17 cellular contexts compared by ENCODE assay signal in the genomic region with DNA sequence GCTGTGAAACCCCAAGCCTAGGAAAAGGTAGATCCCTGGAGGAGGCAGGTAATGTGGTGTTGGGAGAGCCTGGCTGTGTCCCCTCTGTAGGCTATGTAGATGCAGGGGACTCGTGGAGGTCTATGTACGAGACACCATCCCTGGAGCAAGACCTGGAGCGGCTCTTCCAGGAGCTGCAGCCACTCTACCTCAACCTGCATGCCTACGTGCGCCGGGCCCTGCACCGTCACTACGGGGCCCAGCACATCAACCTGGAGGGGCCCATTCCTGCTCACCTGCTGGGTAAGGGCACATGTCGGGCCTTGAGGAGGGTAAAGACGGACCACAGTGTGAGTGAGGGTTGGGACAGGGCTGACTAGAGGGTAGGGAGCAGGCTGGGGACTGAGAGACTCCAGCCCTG. TPM values are rescaled to one million over a fixed set of nuclear protein-coding genes. Genes with fewer than 3 reads are reported as not detected.
A peak's percentile ranks its signal among the peaks of the same experiment; 100 is the strongest.
DNase-seq lines count a peak whose midpoint lies in the region; ATAC-seq and TF ChIP-seq lines count a peak whose summit lies in the region.
"Had no signal": no experiment of that assay in that cellular context is flagged by ENCODE, and none has a peak within 500 bp of the region (broad histone marks: within the 10 kb centered on the region; RNA-seq: fewer than 3 reads in every experiment).

No MANE protein-coding gene starts in this region.

- H3K4me3 ChIP-seq in upper lobe of left lung (no peak overlapping the region), upper lobe of right lung (no peak overlapping the region)
- H3K4me3 ChIP-seq: BLaER1, GM23248, HAP-1 had no signal

- H3K36me3 Mint-ChIP-seq in CD14-positive monocyte (no peaks in the 10 kb centered on the region), memory B cell (no peaks in the 10 kb centered on the region)
- H3K36me3 Mint-ChIP-seq in dendritic cell treated with granulocyte-macrophage colony-stimulating factor and Interleukin-4, amounts not matched to agents 40 ng/mL and 50 ng/mL, for 4 days (ENCODE audit: low read depth), result peaks cover 100% of the 10 kb centered on the region
- H3K36me3 Mint-ChIP-seq: CD8-positive, alpha-beta T cell had no signal

- TF ChIP-seq CTCF in CD14-positive monocyte (IDR thresholded peaks at IDR 0.05) (no peak), upper lobe of left lung (IDR thresholded peaks at IDR 0.05) (no peak), upper lobe of right lung (IDR thresholded peaks at IDR 0.05) (no peak)

- H3K4me3 Mint-ChIP-seq in CD14-positive monocyte (no peak overlapping the region), memory B cell (no peak overlapping the region)
- H3K4me3 Mint-ChIP-seq in dendritic cell treated with granulocyte-macrophage colony-stimulating factor and Interleukin-4, amounts not matched to agents 40 ng/mL and 50 ng/mL, for 4 days, result no peak overlapping the region
- H3K4me3 Mint-ChIP-seq: CD8-positive, alpha-beta T cell had no signal

- TF ChIP-seq EP300 in upper lobe of left lung (IDR thresholded peaks at IDR 0.05), result no peak

- DNase-seq in CD14-positive monocyte (ENCODE audit: low spot score), result peak; percentile 24
- no peak for DNase-seq in memory B cell (ENCODE audit: low spot score in 2 of 2)
- DNase-seq in upper lobe of left lung, result no peak
- DNase-seq in upper lobe of right lung, result no peak
- DNase-seq in NCI-H1436 (lab: John Stamatoyannopoulos, UW), result no peak
- DNase-seq in NCI-H2196 (lab: John Stamatoyannopoulos, UW; ENCODE audit: unreplicated experiment), result no peak
- DNase-seq: 8988T; Calu3; CD8-positive, alpha-beta T cell; DMS79 treated with DMSO at 0.1 percent for 48 hours; GF-D8; GM23248 had no signal

- no peak for TF ChIP-seq POLR2A in upper lobe of left lung (IDR thresholded peaks at IDR 0.05)

- no peaks in the 10 kb centered on the region for H3K9me3 ChIP-seq in upper lobe of left lung
- H3K9me3 ChIP-seq in upper lobe of right lung, result no peaks in the 10 kb centered on the region
- H3K9me3 ChIP-seq: BLaER1, HAP-1 had no signal

- no peaks in the 10 kb centered on the region for H3K27me3 ChIP-seq in upper lobe of left lung
- no peaks in the 10 kb centered on the region for H3K27me3 ChIP-seq in upper lobe of right lung
- H3K27me3 ChIP-seq: BLaER1 had no signal

- H3K4me1 ChIP-seq in upper lobe of left lung (peaks cover 0 to 9% (median 4%) of the 10 kb centered on the region in 4 donors), upper lobe of right lung (no peaks in the 10 kb centered on the region)
- H3K4me1 ChIP-seq: BLaER1, HAP-1 had no signal

- no peaks in the 10 kb centered on the region for H3K36me3 ChIP-seq in upper lobe of left lung
- H3K36me3 ChIP-seq in upper lobe of right lung, result no peaks in the 10 kb centered on the region
- H3K36me3 ChIP-seq: BLaER1, HAP-1 had no signal

- H3K4me1 Mint-ChIP-seq in CD14-positive monocyte (no peaks in the 10 kb centered on the region), memory B cell (peaks cover 16% of the 10 kb centered on the region)
- peaks cover 11% of the 10 kb centered on the region for H3K4me1 Mint-ChIP-seq in dendritic cell treated with granulocyte-macrophage colony-stimulating factor and Interleukin-4, amounts not matched to agents 40 ng/mL and 50 ng/mL, for 4 days (ENCODE audit: low read depth)

- 78 to 98% methylated on average over 4 to 10 of the region's 10 CpGs for WGBS in upper lobe of left lung, 2 donors

- intact Hi-C loops in CD14-positive monocyte (cut with micrococcal nuclease), result no loop called here
- intact Hi-C loops in dendritic cell treated with granulocyte-macrophage colony-stimulating factor and Interleukin-4, amounts not matched to agents 40 ng/mL and 50 ng/mL, for 4 days (cut with micrococcal nuclease), result no loop called here
- intact Hi-C loops in upper lobe of right lung (cut with DNase I), result no loop called here

- no peak overlapping the region for H3K27ac Mint-ChIP-seq in CD14-positive monocyte
- H3K27ac Mint-ChIP-seq in dendritic cell treated with granulocyte-macrophage colony-stimulating factor and Interleukin-4, amounts not matched to agents 40 ng/mL and 50 ng/mL, for 4 days, result peak overlapping the region; percentile 6
- H3K27ac Mint-ChIP-seq in memory B cell, result peak overlapping the region; percentile 23

- H3K27ac ChIP-seq in upper lobe of left lung (peak overlapping the region in 3 of 4 donors; percentile 26 to 35 (median 27)), upper lobe of right lung (no peak overlapping the region)
- H3K27ac ChIP-seq: BLaER1, GM23248 had no signal

- H3K9me3 Mint-ChIP-seq in CD14-positive monocyte (no peaks in the 10 kb centered on the region), memory B cell (no peaks in the 10 kb centered on the region)
- no peaks in the 10 kb centered on the region for H3K9me3 Mint-ChIP-seq in dendritic cell treated with granulocyte-macrophage colony-stimulating factor and Interleukin-4, amounts not matched to agents 40 ng/mL and 50 ng/mL, for 4 days
- H3K9me3 Mint-ChIP-seq: CD8-positive, alpha-beta T cell had no signal

- ATAC-seq in memory B cell (ENCODE audit: low read depth) (no peak), upper lobe of left lung (ENCODE audit: low FRiP score in 2 of 2) (no peak), upper lobe of right lung (no peak)
- ATAC-seq: CD8-positive, alpha-beta T cell had no signal

- peaks cover 0 to 16% (median 9%) of the 10 kb centered on the region in 3 donors for H3K27me3 Mint-ChIP-seq in CD14-positive monocyte (ENCODE audit: low read depth in 3 of 3)
- peaks cover 3% of the 10 kb centered on the region for H3K27me3 Mint-ChIP-seq in dendritic cell treated with granulocyte-macrophage colony-stimulating factor and Interleukin-4, amounts not matched to agents 40 ng/mL and 50 ng/mL, for 4 days
- no peaks in the 10 kb centered on the region for H3K27me3 Mint-ChIP-seq in memory B cell

RNA-seq across cellular contexts. Expression of a gene that starts 12.0 kb away (rescaled TPM):
- not detected for polyA plus RNA-seq in CD14-positive monocyte
- total RNA-seq in upper lobe of left lung (10 to 100 TPM; 21.1 to 90.6 (median 65.1) TPM), upper lobe of right lung (64.1 TPM)
- total RNA-seq: H4 had no signal

RNA-seq across cellular contexts. Expression of a gene that starts 34.3 kb away (rescaled TPM):
- not detected for polyA plus RNA-seq in CD14-positive monocyte
- total RNA-seq in upper lobe of left lung (1 to 10 TPM in 1 of 6 donors, under 1 TPM in 3, not detected in 2; 0.22 to 4.2 (median 0.31) TPM), upper lobe of right lung (not detected)
- total RNA-seq: A673; Calu3; CD8-positive, alpha-beta T cell; GM23248; H4 had no signal
- polyA plus RNA-seq: GM23248 had no signal

RNA-seq across cellular contexts. Expression of a gene that starts 42.7 kb away (rescaled TPM):
- polyA plus RNA-seq in CD14-positive monocyte, result 1 to 10 TPM; 5.2 to 8.3 TPM
- total RNA-seq in upper lobe of left lung (100 to 1,000 TPM in 1 of 6 donors, 10 to 100 TPM in 5; 53.7 to 124 (median 64.4) TPM), upper lobe of right lung (55.5 TPM)

Comparison
In these comparisons a context has a peak if more than half of its experiments do, and no peak if none do; other contexts are left out.
1. H3K27ac Mint-ChIP-seq: peak in dendritic cell treated with granulocyte-macrophage colony-stimulating factor and Interleukin-4, amounts not matched to agents 40 ng/mL and 50 ng/mL, for 4 days (single experiment) and memory B cell (single experiment); none in CD14-positive monocyte (0 of 7).